Comparison of ENCODE assay signal across 8 cellular contexts in genomic region chr17:21214777-21215541, GRCh38. TPM values are rescaled to one million over a fixed set of nuclear protein-coding genes. Genes with fewer than 3 reads are reported as not detected.
A peak's percentile ranks its signal among the peaks of the same experiment; 100 is the strongest.
DNase-seq lines count a peak whose midpoint lies in the region; ATAC-seq, FAIRE-seq and TF ChIP-seq lines count a peak whose summit lies in the region.

No MANE protein-coding gene starts in this region.

- H3K4me3 ChIP-seq in astrocyte (ENCODE audit: insufficient read depth, low read depth, low read length), result peak overlapping the region; percentile 74

- peaks cover 2% of the 10 kb centered on the region for H3K36me3 ChIP-seq in astrocyte (ENCODE audit: insufficient read depth, low read length)

- FAIRE-seq in astrocyte (lab: Jason Lieb, UNC), result no peak

- peak overlapping the region; percentile 94 for H3K27ac ChIP-seq in astrocyte (ENCODE audit: low read depth, low read length)

- peak overlapping the region; percentile 91 for H3K4me3 Mint-ChIP-seq in astrocyte (ENCODE audit: unreplicated experiment)

- H3K27me3 Mint-ChIP-seq in astrocyte (ENCODE audit: low read depth, unreplicated experiment), result no peaks in the 10 kb centered on the region

- H3K4me1 Mint-ChIP-seq in astrocyte (ENCODE audit: low read depth, unreplicated experiment), result peaks cover 21% of the 10 kb centered on the region

- H3K9me3 ChIP-seq in astrocyte (ENCODE audit: insufficient read depth, low read depth, low read length), result no peaks in the 10 kb centered on the region

- peaks cover 49% of the 10 kb centered on the region for H4K20me1 ChIP-seq in astrocyte (ENCODE audit: insufficient read depth, low read length)

- H2AFZ ChIP-seq in astrocyte (ENCODE audit: low read depth, low read length), result peak overlapping the region; percentile 58

- H3K36me3 Mint-ChIP-seq in astrocyte (ENCODE audit: low read depth, unreplicated experiment), result peaks cover 10% of the 10 kb centered on the region

- peaks cover 22% of the 10 kb centered on the region for H3K4me1 ChIP-seq in astrocyte (ENCODE audit: insufficient read depth, low read length)

- peaks cover 85% of the 10 kb centered on the region for H3K79me2 ChIP-seq in astrocyte (ENCODE audit: insufficient read depth, low read length)

- peak overlapping the region; percentile 90 for H3K4me2 ChIP-seq in astrocyte (ENCODE audit: low read length)

- DNase-seq in AG20443 (ENCODE audit: low spot score) (peak; percentile 57), astrocyte (ENCODE audit: low read depth) (peak; percentile 11), iPS-NIHi7 (ENCODE audit: extremely low spot score) (peak; percentile 58), GOT3 (lab: John Stamatoyannopoulos, UW) (no peak), NCI-H2081 (lab: John Stamatoyannopoulos, UW) (no peak)
- peak; percentile 26 for DNase-seq in stimulated activated naive CD8-positive, alpha-beta T cell treated with anti-CD3 and anti-CD28 coated beads, Interleukin-15, Interleukin-2, amounts not matched to agents 100 U/mL and 50 U/mL, for 24 hours

- ATAC-seq in GM19043 (IDR thresholded peaks at IDR 0.05; ENCODE audit: low read depth, unreplicated experiment) (peak; percentile 2), HG03521 (IDR thresholded peaks at IDR 0.05; ENCODE audit: unreplicated experiment) (peak; percentile 12)
- ATAC-seq in stimulated activated naive CD8-positive, alpha-beta T cell treated with anti-CD3 and anti-CD28 coated beads, Interleukin-15, Interleukin-2, amounts not matched to agents 100 U/mL and 50 U/mL, for 24 hours, result no peak

- H3K27me3 ChIP-seq in astrocyte (ENCODE audit: insufficient read depth, low read length), result no peaks in the 10 kb centered on the region

- H3K27ac Mint-ChIP-seq in astrocyte (ENCODE audit: unreplicated experiment), result peak overlapping the region; percentile 75

- no peaks in the 10 kb centered on the region for H3K9me3 Mint-ChIP-seq in astrocyte (ENCODE audit: unreplicated experiment)

- no peak for TF ChIP-seq CTCF in astrocyte (IDR thresholded peaks at IDR 0.05; ENCODE audit: insufficient read depth, low read depth, low read length)

- H3K9ac ChIP-seq in astrocyte (ENCODE audit: low read length), result peak overlapping the region; percentile 99

RNA-seq across cellular contexts. Expression of gene TMEM11, which starts 1.0 kb away (rescaled TPM):
- total RNA-seq in astrocyte, result 30.2 and 31.6 TPM in 2 replicates

RNA-seq across cellular contexts. Expression of gene NATD1, which starts 38.3 kb away (rescaled TPM):
- total RNA-seq in astrocyte, result 7.1 and 7.9 TPM in 2 replicates

Comparison
In these comparisons a context has a peak if more than half of its experiments do, and no peak if none do; other contexts are left out.
1. DNase-seq: peak in AG20443 (single experiment), astrocyte (single experiment), iPS-NIHi7 (single experiment) and stimulated activated naive CD8-positive, alpha-beta T cell treated with anti-CD3 and anti-CD28 coated beads, Interleukin-15, Interleukin-2, amounts not matched to agents 100 U/mL and 50 U/mL, for 24 hours (single experiment); none in GOT3 (single experiment) and NCI-H2081 (0 of 2).